ENCODE assay signal across 1 cellular context in the genomic region with DNA sequence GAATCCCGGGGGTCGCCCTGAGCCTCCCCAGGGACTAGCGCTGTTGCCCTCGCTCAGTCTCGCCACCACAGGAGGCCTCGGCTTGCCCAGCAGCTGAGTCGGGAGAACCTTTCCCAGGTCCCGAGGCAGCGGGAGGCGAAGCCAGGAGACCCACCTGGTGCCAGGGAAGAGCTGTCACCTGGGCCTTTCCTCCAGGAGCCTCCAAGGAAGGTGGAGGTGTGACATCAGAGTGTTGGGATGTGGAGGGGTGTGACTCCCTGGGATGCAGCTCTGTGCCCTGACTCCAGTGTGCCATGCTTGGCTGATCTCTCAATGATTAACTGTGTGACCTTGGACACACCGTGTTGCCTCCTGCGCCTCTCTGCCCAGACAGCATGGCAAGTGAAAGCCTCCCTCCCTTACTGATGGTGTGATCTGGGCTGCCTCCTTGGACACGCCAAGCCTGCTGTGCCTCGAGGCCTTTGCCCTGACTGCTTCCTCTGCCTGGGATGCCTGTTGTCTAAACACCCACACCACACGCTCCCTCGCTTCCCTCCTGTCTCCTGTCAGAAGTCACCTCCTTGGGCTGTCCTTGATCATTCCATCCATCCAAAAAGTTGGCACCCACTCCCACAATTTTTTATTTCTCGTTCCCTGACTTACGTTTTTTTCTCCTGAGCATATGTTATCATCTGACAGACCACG.
TF ChIP-seq lines count a peak whose summit lies in the region.

No MANE protein-coding gene starts in this region.

TF ChIP-seq in HepG2, 621 proteins besides CTCF, POLR2A, EP300 and RAD21 (continued from another document and continues in another):
- TF ChIP-seq HIC2 (CRISPR knock-in tag; IDR thresholded peaks at IDR 0.05; ENCODE audit: low read depth) (peak; percentile 98), RBM22 (optimal IDR thresholded peaks at IDR 0.05; ENCODE audit: low read length) (peak; percentile 97), ZBTB7B (CRISPR knock-in tag; IDR thresholded peaks at IDR 0.05) (0 out of 2 replicates have a peak, but pooled peaks have one; percentile 20), TBX2 (CRISPR knock-in tag; IDR thresholded peaks at IDR 0.05; ENCODE audit: borderline replicate concordance) (peak; percentile 67; the same call in 1 of the 2 replicates), SKI (IDR thresholded peaks at IDR 0.05; ENCODE audit: partially characterized antibody) (peak; percentile 11), PAWR (CRISPR knock-in tag; IDR thresholded peaks at IDR 0.05; ENCODE audit: borderline replicate concordance) (no peak), RARA (CRISPR knock-in tag; IDR thresholded peaks at IDR 0.05) (0 out of 2 replicates have a peak, but pooled peaks have one; percentile 31), ZNF207 (IDR thresholded peaks at IDR 0.05; ENCODE audit: borderline replicate concordance) (no peak), ZNF644 (CRISPR knock-in tag; IDR thresholded peaks at IDR 0.05; ENCODE audit: low read depth) (peak; percentile 49; the same call in 1 of the 2 replicates), ZNF816 (CRISPR knock-in tag; IDR thresholded peaks at IDR 0.05; ENCODE audit: borderline replicate concordance) (no peak), MTF1 (CRISPR knock-in tag; IDR thresholded peaks at IDR 0.05) (no peak), SOX13 (IDR thresholded peaks at IDR 0.05) (no peak), SOX13 (CRISPR knock-in tag; conservative IDR thresholded peaks at IDR 0.05 in 1 of 2, IDR thresholded peaks at IDR 0.05 in 1 of 2) (peak in 1 of 2 experiments; percentile 55; a peak in 1 of 4 replicates), FOXO1 (CRISPR knock-in tag; IDR thresholded peaks at IDR 0.05) (0 out of 2 replicates have a peak, but pooled peaks have one; percentile 42), FOXA1 (IDR thresholded peaks at IDR 0.05) (no peak), FOXA1 (CRISPR knock-in tag; IDR thresholded peaks at IDR 0.05) (no peak), SAFB2 (CRISPR knock-in tag; IDR thresholded peaks at IDR 0.05; ENCODE audit: borderline replicate concordance, low read depth) (peak; percentile 67; the same call in 1 of the 2 replicates), MYC (CRISPR knock-in tag; IDR thresholded peaks at IDR 0.05; ENCODE audit: borderline replicate concordance) (peak; percentile 66; the same call in 1 of the 2 replicates), SALL1 (CRISPR knock-in tag; IDR thresholded peaks at IDR 0.05) (peak; percentile 73), HNF4G (IDR thresholded peaks at IDR 0.05; ENCODE audit: borderline replicate concordance, low read depth, low read length) (no peak), HNF4G (CRISPR knock-in tag; IDR thresholded peaks at IDR 0.05; ENCODE audit: borderline replicate concordance, low read depth) (no peak), NR2F6 (IDR thresholded peaks at IDR 0.05) (no peak), NR2F6 (CRISPR knock-in tag; IDR thresholded peaks at IDR 0.05) (peak; percentile 61; the same call in 1 of the 2 replicates), ZNF274 (CRISPR knock-in tag; IDR thresholded peaks at IDR 0.05) (0 out of 2 replicates have a peak, but pooled peaks have one; percentile 58), XRCC5 (optimal IDR thresholded peaks at IDR 0.05; ENCODE audit: low read length) (no peak), HNRNPK (IDR thresholded peaks at IDR 0.05; ENCODE audit: low read depth, low read length, poor library complexity, severe bottlenecking) (no peak), ZNF547 (CRISPR knock-in tag; IDR thresholded peaks at IDR 0.05) (no peak), BCL6 (CRISPR knock-in tag; IDR thresholded peaks at IDR 0.05) (peak; percentile 46; the same call in 1 of the 2 replicates), ZNF782 (CRISPR knock-in tag; IDR thresholded peaks at IDR 0.05; ENCODE audit: borderline replicate concordance) (peak; percentile 52; the same call in 1 of the 2 replicates), NFKBIZ (CRISPR knock-in tag; IDR thresholded peaks at IDR 0.05) (0 out of 2 replicates have a peak, but pooled peaks have one; percentile 30), FUBP1 (CRISPR knock-in tag; IDR thresholded peaks at IDR 0.05; ENCODE audit: borderline replicate concordance) (peak; percentile 73; the same call in 1 of the 2 replicates), ZNF772 (CRISPR knock-in tag; IDR thresholded peaks at IDR 0.05) (no peak), HNRNPL (IDR thresholded peaks at IDR 0.05; ENCODE audit: low read depth, low read length) (peak; percentile 94), AKAP8 (CRISPR knock-in tag; IDR thresholded peaks at IDR 0.05) (peak; percentile 83; the same call in 1 of the 2 replicates), ESRRA (CRISPR knock-in tag; IDR thresholded peaks at IDR 0.05; ENCODE audit: low read depth) (no peak), CSRNP1 (CRISPR knock-in tag; IDR thresholded peaks at IDR 0.05) (no peak), ZSCAN25 (CRISPR knock-in tag; IDR thresholded peaks at IDR 0.05) (peak; percentile 73), ZNF546 (CRISPR knock-in tag; conservative IDR thresholded peaks at IDR 0.05) (no peak), ZNF589 (CRISPR knock-in tag; conservative IDR thresholded peaks at IDR 0.05) (no peak), TRIM24 (CRISPR knock-in tag; IDR thresholded peaks at IDR 0.05) (no peak)
- TF ChIP-seq, protein P1, sequence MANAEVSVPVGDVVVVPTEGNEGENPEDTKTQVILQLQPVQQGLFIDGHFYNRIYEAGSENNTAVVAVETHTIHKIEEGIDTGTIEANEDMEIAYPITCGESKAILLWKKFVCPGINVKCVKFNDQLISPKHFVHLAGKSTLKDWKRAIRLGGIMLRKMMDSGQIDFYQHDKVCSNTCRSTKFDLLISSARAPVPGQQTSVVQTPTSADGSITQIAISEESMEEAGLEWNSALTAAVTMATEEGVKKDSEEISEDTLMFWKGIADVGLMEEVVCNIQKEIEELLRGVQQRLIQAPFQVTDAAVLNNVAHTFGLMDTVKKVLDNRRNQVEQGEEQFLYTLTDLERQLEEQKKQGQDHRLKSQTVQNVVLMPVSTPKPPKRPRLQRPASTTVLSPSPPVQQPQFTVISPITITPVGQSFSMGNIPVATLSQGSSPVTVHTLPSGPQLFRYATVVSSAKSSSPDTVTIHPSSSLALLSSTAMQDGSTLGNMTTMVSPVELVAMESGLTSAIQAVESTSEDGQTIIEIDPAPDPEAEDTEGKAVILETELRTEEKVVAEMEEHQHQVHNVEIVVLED (CRISPR knock-in tag; IDR thresholded peaks at IDR 0.05; ENCODE audit: borderline replicate concordance) = 0 out of 2 replicates have a peak, but pooled peaks have one; percentile 25
- TF ChIP-seq, protein P2, sequence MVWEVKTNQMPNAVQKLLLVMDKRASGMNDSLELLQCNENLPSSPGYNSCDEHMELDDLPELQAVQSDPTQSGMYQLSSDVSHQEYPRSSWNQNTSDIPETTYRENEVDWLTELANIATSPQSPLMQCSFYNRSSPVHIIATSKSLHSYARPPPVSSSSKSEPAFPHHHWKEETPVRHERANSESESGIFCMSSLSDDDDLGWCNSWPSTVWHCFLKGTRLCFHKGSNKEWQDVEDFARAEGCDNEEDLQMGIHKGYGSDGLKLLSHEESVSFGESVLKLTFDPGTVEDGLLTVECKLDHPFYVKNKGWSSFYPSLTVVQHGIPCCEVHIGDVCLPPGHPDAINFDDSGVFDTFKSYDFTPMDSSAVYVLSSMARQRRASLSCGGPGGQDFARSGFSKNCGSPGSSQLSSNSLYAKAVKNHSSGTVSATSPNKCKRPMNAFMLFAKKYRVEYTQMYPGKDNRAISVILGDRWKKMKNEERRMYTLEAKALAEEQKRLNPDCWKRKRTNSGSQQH (CRISPR knock-in tag; IDR thresholded peaks at IDR 0.05; ENCODE audit: low read depth) = peak; percentile 66; the same call in 1 of the 2 replicates
- TF ChIP-seq, protein P3, sequence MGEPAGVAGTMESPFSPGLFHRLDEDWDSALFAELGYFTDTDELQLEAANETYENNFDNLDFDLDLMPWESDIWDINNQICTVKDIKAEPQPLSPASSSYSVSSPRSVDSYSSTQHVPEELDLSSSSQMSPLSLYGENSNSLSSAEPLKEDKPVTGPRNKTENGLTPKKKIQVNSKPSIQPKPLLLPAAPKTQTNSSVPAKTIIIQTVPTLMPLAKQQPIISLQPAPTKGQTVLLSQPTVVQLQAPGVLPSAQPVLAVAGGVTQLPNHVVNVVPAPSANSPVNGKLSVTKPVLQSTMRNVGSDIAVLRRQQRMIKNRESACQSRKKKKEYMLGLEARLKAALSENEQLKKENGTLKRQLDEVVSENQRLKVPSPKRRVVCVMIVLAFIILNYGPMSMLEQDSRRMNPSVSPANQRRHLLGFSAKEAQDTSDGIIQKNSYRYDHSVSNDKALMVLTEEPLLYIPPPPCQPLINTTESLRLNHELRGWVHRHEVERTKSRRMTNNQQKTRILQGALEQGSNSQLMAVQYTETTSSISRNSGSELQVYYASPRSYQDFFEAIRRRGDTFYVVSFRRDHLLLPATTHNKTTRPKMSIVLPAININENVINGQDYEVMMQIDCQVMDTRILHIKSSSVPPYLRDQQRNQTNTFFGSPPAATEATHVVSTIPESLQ (CRISPR knock-in tag; conservative IDR thresholded peaks at IDR 0.05) = no peak
- TF ChIP-seq, protein P4, sequence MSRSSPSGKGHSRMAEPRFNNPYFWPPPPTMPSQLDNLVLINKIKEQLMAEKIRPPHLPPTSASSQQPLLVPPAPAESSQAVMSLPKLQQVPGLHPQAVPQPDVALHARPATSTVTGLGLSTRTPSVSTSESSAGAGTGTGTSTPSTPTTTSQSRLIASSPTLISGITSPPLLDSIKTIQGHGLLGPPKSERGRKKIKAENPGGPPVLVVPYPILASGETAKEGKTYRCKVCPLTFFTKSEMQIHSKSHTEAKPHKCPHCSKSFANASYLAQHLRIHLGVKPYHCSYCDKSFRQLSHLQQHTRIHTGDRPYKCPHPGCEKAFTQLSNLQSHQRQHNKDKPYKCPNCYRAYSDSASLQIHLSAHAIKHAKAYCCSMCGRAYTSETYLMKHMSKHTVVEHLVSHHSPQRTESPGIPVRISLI (CRISPR knock-in tag; IDR thresholded peaks at IDR 0.05; ENCODE audit: borderline replicate concordance) = no peak
- TF ChIP-seq, protein P5, sequence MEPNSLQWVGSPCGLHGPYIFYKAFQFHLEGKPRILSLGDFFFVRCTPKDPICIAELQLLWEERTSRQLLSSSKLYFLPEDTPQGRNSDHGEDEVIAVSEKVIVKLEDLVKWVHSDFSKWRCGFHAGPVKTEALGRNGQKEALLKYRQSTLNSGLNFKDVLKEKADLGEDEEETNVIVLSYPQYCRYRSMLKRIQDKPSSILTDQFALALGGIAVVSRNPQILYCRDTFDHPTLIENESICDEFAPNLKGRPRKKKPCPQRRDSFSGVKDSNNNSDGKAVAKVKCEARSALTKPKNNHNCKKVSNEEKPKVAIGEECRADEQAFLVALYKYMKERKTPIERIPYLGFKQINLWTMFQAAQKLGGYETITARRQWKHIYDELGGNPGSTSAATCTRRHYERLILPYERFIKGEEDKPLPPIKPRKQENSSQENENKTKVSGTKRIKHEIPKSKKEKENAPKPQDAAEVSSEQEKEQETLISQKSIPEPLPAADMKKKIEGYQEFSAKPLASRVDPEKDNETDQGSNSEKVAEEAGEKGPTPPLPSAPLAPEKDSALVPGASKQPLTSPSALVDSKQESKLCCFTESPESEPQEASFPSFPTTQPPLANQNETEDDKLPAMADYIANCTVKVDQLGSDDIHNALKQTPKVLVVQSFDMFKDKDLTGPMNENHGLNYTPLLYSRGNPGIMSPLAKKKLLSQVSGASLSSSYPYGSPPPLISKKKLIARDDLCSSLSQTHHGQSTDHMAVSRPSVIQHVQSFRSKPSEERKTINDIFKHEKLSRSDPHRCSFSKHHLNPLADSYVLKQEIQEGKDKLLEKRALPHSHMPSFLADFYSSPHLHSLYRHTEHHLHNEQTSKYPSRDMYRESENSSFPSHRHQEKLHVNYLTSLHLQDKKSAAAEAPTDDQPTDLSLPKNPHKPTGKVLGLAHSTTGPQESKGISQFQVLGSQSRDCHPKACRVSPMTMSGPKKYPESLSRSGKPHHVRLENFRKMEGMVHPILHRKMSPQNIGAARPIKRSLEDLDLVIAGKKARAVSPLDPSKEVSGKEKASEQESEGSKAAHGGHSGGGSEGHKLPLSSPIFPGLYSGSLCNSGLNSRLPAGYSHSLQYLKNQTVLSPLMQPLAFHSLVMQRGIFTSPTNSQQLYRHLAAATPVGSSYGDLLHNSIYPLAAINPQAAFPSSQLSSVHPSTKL (CRISPR knock-in tag; IDR thresholded peaks at IDR 0.05) = peak; percentile 71
